8 cellular contexts compared by ENCODE assay signal in the genomic region with DNA sequence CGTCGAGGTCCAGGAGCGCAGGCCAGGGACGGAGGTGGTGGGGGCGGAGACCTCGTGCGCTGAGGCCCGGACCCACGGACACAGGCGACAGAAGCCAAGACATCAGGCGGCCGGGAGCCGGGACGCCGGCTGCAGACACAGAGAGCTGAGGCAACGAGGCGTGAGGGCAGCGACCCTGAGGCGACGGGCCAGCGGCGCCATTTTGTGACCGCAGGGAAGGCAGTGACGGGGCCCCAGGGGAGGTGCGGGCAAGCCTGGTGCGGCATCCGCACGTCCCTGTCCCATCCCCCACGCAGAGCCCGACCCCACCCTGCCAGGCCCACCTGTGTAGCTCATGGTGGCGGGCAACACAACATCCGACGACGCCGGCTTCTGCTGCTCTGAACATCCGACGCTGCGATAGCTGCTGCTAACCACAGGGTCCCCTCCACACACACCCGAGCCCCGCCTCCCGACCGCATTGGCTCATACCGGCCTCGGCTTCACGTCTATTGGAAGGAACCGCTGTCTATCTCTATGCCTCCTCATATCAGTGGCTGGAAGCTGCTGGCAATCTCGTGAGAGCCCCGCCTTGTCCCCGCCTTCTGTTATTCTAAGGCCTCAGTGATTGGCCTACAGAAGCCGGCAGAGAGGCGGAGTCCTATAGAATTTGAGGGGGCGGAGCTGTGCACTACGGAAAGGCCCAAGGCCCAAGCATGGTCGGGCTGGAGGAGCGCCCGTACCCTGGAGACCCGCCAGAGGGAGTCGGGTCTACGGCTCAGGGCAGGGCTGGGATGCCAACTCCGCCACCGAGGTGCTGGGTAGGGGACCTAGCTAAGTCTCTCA. TPM values are rescaled to one million over a fixed set of nuclear protein-coding genes. Genes with fewer than 3 reads are reported as not detected.
DNase-seq lines count a peak whose midpoint lies in the region; ATAC-seq and TF ChIP-seq lines count a peak whose summit lies in the region.

A gene with protein sequence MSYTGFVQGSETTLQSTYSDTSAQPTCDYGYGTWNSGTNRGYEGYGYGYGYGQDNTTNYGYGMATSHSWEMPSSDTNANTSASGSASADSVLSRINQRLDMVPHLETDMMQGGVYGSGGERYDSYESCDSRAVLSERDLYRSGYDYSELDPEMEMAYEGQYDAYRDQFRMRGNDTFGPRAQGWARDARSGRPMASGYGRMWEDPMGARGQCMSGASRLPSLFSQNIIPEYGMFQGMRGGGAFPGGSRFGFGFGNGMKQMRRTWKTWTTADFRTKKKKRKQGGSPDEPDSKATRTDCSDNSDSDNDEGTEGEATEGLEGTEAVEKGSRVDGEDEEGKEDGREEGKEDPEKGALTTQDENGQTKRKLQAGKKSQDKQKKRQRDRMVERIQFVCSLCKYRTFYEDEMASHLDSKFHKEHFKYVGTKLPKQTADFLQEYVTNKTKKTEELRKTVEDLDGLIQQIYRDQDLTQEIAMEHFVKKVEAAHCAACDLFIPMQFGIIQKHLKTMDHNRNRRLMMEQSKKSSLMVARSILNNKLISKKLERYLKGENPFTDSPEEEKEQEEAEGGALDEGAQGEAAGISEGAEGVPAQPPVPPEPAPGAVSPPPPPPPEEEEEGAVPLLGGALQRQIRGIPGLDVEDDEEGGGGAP (minus strand): TSS at position 401 of the 825 bp plus-strand sequence. CDS start 65 bp downstream, at position 336.

- H3K27ac Mint-ChIP-seq in immature natural killer cell: peak within 1 kb of the TSS; percentile 92 to 99 (median 96)

- peak; percentile 40 for TF ChIP-seq CTCF in AG10803 (conservative IDR thresholded peaks at IDR 0.05; ENCODE audit: low read length)

- peak within 1 kb of the TSS; percentile 98 for H3K4me3 ChIP-seq in AG10803 (ENCODE audit: low read length)

- peak; percentile 93 for ATAC-seq in GM19023 (IDR thresholded peaks at IDR 0.05; ENCODE audit: unreplicated experiment)
- ATAC-seq in HG03280 (IDR thresholded peaks at IDR 0.05; ENCODE audit: unreplicated experiment): peak; percentile 92

- H3K27me3 Mint-ChIP-seq in immature natural killer cell (ENCODE audit: low read depth in 3 of 3): peaks cover 4 to 7% (median 6%) of the 10 kb centered on the region in 3 donors

- H3K4me3 Mint-ChIP-seq in immature natural killer cell: peak within 1 kb of the TSS; percentile 99 to 100 (median 100)

- H3K9me3 Mint-ChIP-seq in immature natural killer cell: no peaks in the 10 kb centered on the region

- peak; percentile 100 for DNase-seq in AG10803 (ENCODE audit: low read depth)
- DNase-seq in NCI-H345 treated with DMSO at 0.1 percent for 48 hours (lab: John Stamatoyannopoulos, UW; ENCODE audit: unreplicated experiment): peak; percentile 93
- DNase-seq in activated CD4-positive, CD25-positive, alpha-beta regulatory T cell (lab: John Stamatoyannopoulos, UW): peak; percentile 90 to 97 (median 95)
- DNase-seq in central memory CD4-positive, alpha-beta T cell: peak; percentile 99
- peak; percentile 99 for DNase-seq in immature natural killer cell
- DNase-seq in smooth muscle cell of the brain vasculature (ENCODE audit: low read depth, low spot score): peak; percentile 99

- peaks cover 41 to 48% of the 10 kb centered on the region in 2 donors for H3K4me1 Mint-ChIP-seq in immature natural killer cell

- peaks cover 5 to 16% (median 10%) of the 10 kb centered on the region in 3 donors for H3K36me3 Mint-ChIP-seq in immature natural killer cell

RNA-seq across cellular contexts. Expression of the gene that starts here (rescaled TPM):
- polyA plus RNA-seq in immature natural killer cell: 10 to 100 TPM; 28.4 to 58.5 (median 29.6) TPM

Comparison
In these comparisons a context has a peak if more than half of its experiments do, and no peak if none do; other contexts are left out.
1. Peak in every context shown above with its lines: DNase-seq, ATAC-seq and H3K4me3 ChIP-seq.